Comparison of ENCODE assay signal across 12 cellular contexts in genomic region chr16:22141746-22142145, GRCh38. TPM values are rescaled to one million over a fixed set of nuclear protein-coding genes. Genes with fewer than 3 reads are reported as not detected.
DNase-seq lines count a peak whose midpoint lies in the region; ATAC-seq, FAIRE-seq and TF ChIP-seq lines count a peak whose summit lies in the region.
"Had no signal": no experiment of that assay in that cellular context is flagged by ENCODE, and none has a peak within 500 bp of the region (broad histone marks: within the 10 kb centered on the region; RNA-seq: fewer than 3 reads in every experiment).

No MANE protein-coding gene starts in this region.

- peak; percentile 62 for FAIRE-seq in endothelial cell of umbilical vein (lab: Jason Lieb, UNC)
- FAIRE-seq: islet of Langerhans had no signal

- dilution Hi-C loops in endothelial cell of umbilical vein (cut with MboI; ENCODE audit: extremely low pct_ligation_motif_present, low sequenced_read_pairs) = no loop called here

- H3K27me3 ChIP-seq in endothelial cell of umbilical vein (ENCODE audit: control insufficient read depth in 2 of 2, insufficient read depth in 2 of 2, low read length in 2 of 2) = peaks cover 0 to 4% of the 10 kb centered on the region in 2 experiments
- H3K27me3 ChIP-seq: BLaER1 treated with 17β-estradiol and CSF1 and Interleukin-3, amounts not matched to agents 10 nM and 100 nM; uterus had no signal

- DNase-seq in NCI-H82 (lab: John Stamatoyannopoulos, UW) (peak; percentile 64), NCI-H82 treated with DMSO at 0.1 percent for 48 hours (lab: John Stamatoyannopoulos, UW; ENCODE audit: unreplicated experiment) (no peak), NCI-H226 (peak; percentile 16), endothelial cell of umbilical vein (ENCODE audit: low read depth, low spot score) (peak; percentile 6), renal cortical epithelial cell (ENCODE audit: low read depth) (peak; percentile 16), dedifferentiated amniotic fluid mesenchymal stem cell (ENCODE audit: extremely low spot score) (no peak), inferior parietal cortex (ENCODE audit: extremely low spot score) (no peak)
- DNase-seq: aorta, uterus had no signal

- H3K36me3 ChIP-seq in endothelial cell of umbilical vein (ENCODE audit: control insufficient read depth in 2 of 2, extremely low read depth in 1 of 2, insufficient read depth in 2 of 2, low read length in 2 of 2) = no peaks in the 10 kb centered on the region
- H3K36me3 ChIP-seq: BLaER1 treated with 17β-estradiol and CSF1 and Interleukin-3, amounts not matched to agents 10 nM and 100 nM; uterus had no signal

- intact Hi-C loops in endothelial cell of umbilical vein (cut with micrococcal nuclease) = no loop called here

- no peak for TF ChIP-seq POLR2A in endothelial cell of umbilical vein (IDR thresholded peaks at IDR 0.05; ENCODE audit: low read depth, low read length)

- H4K20me1 ChIP-seq in endothelial cell of umbilical vein (replicated peaks; ENCODE audit: control insufficient read depth, extremely low read depth, insufficient read depth, low read length) = no peaks in the 10 kb centered on the region
- H4K20me1 ChIP-seq: BLaER1 treated with 17β-estradiol and CSF1 and Interleukin-3, amounts not matched to agents 10 nM and 100 nM had no signal

- H3K27ac ChIP-seq in endothelial cell of umbilical vein (ENCODE audit: insufficient read depth, low read depth, low read length) = no peak overlapping the region
- H3K27ac ChIP-seq: BLaER1 treated with 17β-estradiol and CSF1 and Interleukin-3, amounts not matched to agents 10 nM and 100 nM; uterus had no signal

- H3K4me3 ChIP-seq in endothelial cell of umbilical vein (replicated peaks in 1 of 3; ENCODE audit: insufficient read depth in 1 of 3, low read depth in 1 of 3, low read length in 3 of 3) = no peak overlapping the region
- H3K4me3 ChIP-seq: BLaER1 treated with 17β-estradiol and CSF1 and Interleukin-3, amounts not matched to agents 10 nM and 100 nM; uterus had no signal

- CTCF ChIA-PET in endothelial cell of umbilical vein (lab: Charles Lee) = interaction anchor here (0.5 to 2.0 kb wide), 17 partner anchors 10 to 207 kb away, joined by 3 to 12 read pairs (median 6); no protein-coding TSS in a partner anchor

- H2AFZ ChIP-seq in endothelial cell of umbilical vein (ENCODE audit: low read depth, low read length) = no peak overlapping the region

- ATAC-seq in HG03342 (IDR thresholded peaks at IDR 0.05; ENCODE audit: unreplicated experiment) = no peak

- H3K79me2 ChIP-seq in endothelial cell of umbilical vein (ENCODE audit: control insufficient read depth, insufficient read depth, low read length) = no peaks in the 10 kb centered on the region

- H3K9me3 ChIP-seq in endothelial cell of umbilical vein (replicated peaks; ENCODE audit: control insufficient read depth, insufficient read depth, low read length) = no peaks in the 10 kb centered on the region
- H3K9me3 ChIP-seq: BLaER1 treated with 17β-estradiol and CSF1 and Interleukin-3, amounts not matched to agents 10 nM and 100 nM; uterus had no signal

- H3K9me1 ChIP-seq in endothelial cell of umbilical vein (replicated peaks; ENCODE audit: control insufficient read depth, extremely low read depth, insufficient read depth, low read length) = no peaks in the 10 kb centered on the region

- POLR2A ChIA-PET in endothelial cell of umbilical vein (lab: Charles Lee) = no interaction called here

- no TSS peak for BruUV-seq in endothelial cell of umbilical vein (replicated peaks; lab: Mats Ljungman, UMichigan)

- no peak overlapping the region for H3K4me2 ChIP-seq in endothelial cell of umbilical vein (ENCODE audit: insufficient read depth, low read length)
- H3K4me2 ChIP-seq: BLaER1 treated with 17β-estradiol and CSF1 and Interleukin-3, amounts not matched to agents 10 nM and 100 nM had no signal

- no peak overlapping the region for H3K9ac ChIP-seq in endothelial cell of umbilical vein (replicated peaks; ENCODE audit: extremely low read depth, insufficient read depth, low read length)
- H3K9ac ChIP-seq: BLaER1 treated with 17β-estradiol and CSF1 and Interleukin-3, amounts not matched to agents 10 nM and 100 nM had no signal

- TF ChIP-seq CTCF in endothelial cell of umbilical vein (IDR thresholded peaks at IDR 0.05; ENCODE audit: extremely low read depth in 1 of 2, insufficient read depth in 1 of 2, low read depth in 1 of 2, low read length in 2 of 2) = peak; percentile 35 to 49

- no peaks in the 10 kb centered on the region for H3K4me1 ChIP-seq in endothelial cell of umbilical vein (ENCODE audit: control insufficient read depth, extremely low read depth, insufficient read depth, low read length)
- H3K4me1 ChIP-seq: uterus had no signal

TF ChIP-seq in endothelial cell of umbilical vein, 7 proteins besides CTCF, POLR2A, EP300 and RAD21:
- no peak for TF ChIP-seq FOS (IDR thresholded peaks at IDR 0.05; ENCODE audit: borderline replicate concordance, insufficient read depth, low read length)
- TF ChIP-seq JUN (IDR thresholded peaks at IDR 0.05; ENCODE audit: borderline replicate concordance, insufficient read depth, insufficient read length, low read depth) = no peak
- no peak for TF ChIP-seq MYC (IDR thresholded peaks at IDR 0.05; ENCODE audit: low read depth, low read length)
- TF ChIP-seq MAX (IDR thresholded peaks at IDR 0.05; ENCODE audit: insufficient read depth, insufficient read length) = no peak
- TF ChIP-seq GATA2 (IDR thresholded peaks at IDR 0.05; ENCODE audit: insufficient read depth, insufficient read length, low read depth, low read length) = no peak
- no peak for TF ChIP-seq POLR2AphosphoS5 (IDR thresholded peaks at IDR 0.05; ENCODE audit: insufficient read depth, low read depth, low read length)
- no peak for TF ChIP-seq EZH2 (IDR thresholded peaks at IDR 0.05; ENCODE audit: borderline replicate concordance, low read depth, low read length, severe bottlenecking)

RNA-seq across cellular contexts. Expression of gene SDR42E2, which starts 20.6 kb away (rescaled TPM):
- total RNA-seq in endothelial cell of umbilical vein (0.13 and 0.21 TPM in 2 replicates), renal cortical epithelial cell (not detected in 2 replicates)
- polyA plus RNA-seq in endothelial cell of umbilical vein = 0.03 TPM in 2 replicates
- polyA plus RNA-seq in endothelial cell of umbilical vein (2011; cell fraction: cytosol; rRNA removed) = 0.01 TPM in 1 of 2 replicates, not detected in the other
- polyA plus RNA-seq in endothelial cell of umbilical vein (2011; cell fraction: nucleus; rRNA removed) = 0.11 and 0.17 TPM in 2 replicates
- polyA plus RNA-seq in endothelial cell of umbilical vein (2012) = not detected in 2 replicates
- 0.12 TPM in 1 of 2 replicates, not detected in the other for polyA minus RNA-seq in endothelial cell of umbilical vein
- polyA minus RNA-seq in endothelial cell of umbilical vein (2011; cell fraction: cytosol; rRNA and poly(A)+ RNA removed) = not detected
- polyA minus RNA-seq in endothelial cell of umbilical vein (2011; cell fraction: nucleus; rRNA and poly(A)+ RNA removed) = 0.53 and 0.63 TPM in 2 replicates
- total RNA-seq: aorta, uterus had no signal

RNA-seq across cellular contexts. Expression of gene VWA3A, which starts 49.4 kb away (rescaled TPM):
- 0.46 and 0.84 TPM in 2 replicates for total RNA-seq in endothelial cell of umbilical vein
- polyA plus RNA-seq in endothelial cell of umbilical vein = 0.02 and 0.12 TPM in 2 replicates
- 0.01 TPM in 1 of 2 replicates, not detected in the other for polyA plus RNA-seq in endothelial cell of umbilical vein (2011; cell fraction: cytosol; rRNA removed)
- polyA plus RNA-seq in endothelial cell of umbilical vein (2011; cell fraction: nucleus; rRNA removed) = 0.11 and 0.18 TPM in 2 replicates
- not detected in 2 replicates for polyA plus RNA-seq in endothelial cell of umbilical vein (2012)
- polyA minus RNA-seq in endothelial cell of umbilical vein = not detected in 2 replicates
- not detected for polyA minus RNA-seq in endothelial cell of umbilical vein (2011; cell fraction: cytosol; rRNA and poly(A)+ RNA removed)
- not detected in 2 replicates for polyA minus RNA-seq in endothelial cell of umbilical vein (2011; cell fraction: nucleus; rRNA and poly(A)+ RNA removed)
- 0.10 TPM in 1 of 2 replicates, not detected in the other for total RNA-seq in renal cortical epithelial cell

Comparison
In these comparisons a context has a peak if more than half of its experiments do, and no peak if none do; other contexts are left out.
1. DNase-seq: peak in NCI-H82 (single experiment), NCI-H226 (single experiment), endothelial cell of umbilical vein (single experiment) and renal cortical epithelial cell (single experiment); none in NCI-H82 treated with DMSO at 0.1 percent for 48 hours (single experiment), dedifferentiated amniotic fluid mesenchymal stem cell (single experiment) and inferior parietal cortex (single experiment).